35 cellular contexts compared by ENCODE assay signal in the genomic region with DNA sequence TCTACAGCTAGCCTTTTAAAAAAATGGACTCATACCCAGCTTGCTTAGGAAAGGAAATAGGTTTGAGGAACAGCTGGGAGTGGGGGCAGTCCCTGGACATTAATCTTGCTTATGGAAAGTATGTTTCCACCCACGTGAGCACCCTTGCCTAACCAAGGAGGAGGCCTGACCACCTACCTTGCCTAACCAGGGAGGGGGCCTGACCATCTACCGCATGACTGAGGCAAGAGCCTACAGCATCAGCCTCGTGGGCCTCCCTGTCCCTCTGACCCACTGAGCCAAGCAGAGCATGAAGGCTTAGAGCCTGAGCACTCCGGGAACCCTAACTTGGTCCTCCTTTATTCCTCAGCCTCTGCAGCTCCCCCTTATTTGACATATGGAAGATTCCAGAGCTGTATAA. TPM values are rescaled to one million over a fixed set of nuclear protein-coding genes. Genes with fewer than 3 reads are reported as not detected.
A peak's percentile ranks its signal among the peaks of the same experiment; 100 is the strongest.
DNase-seq lines count a peak whose midpoint lies in the region; ATAC-seq, FAIRE-seq and TF ChIP-seq lines count a peak whose summit lies in the region.
"Had no signal": no experiment of that assay in that cellular context is flagged by ENCODE, and none has a peak within 500 bp of the region (broad histone marks: within the 10 kb centered on the region; RNA-seq: fewer than 3 reads in every experiment).

No MANE protein-coding gene starts in this region.

- peaks cover 29 to 50% of the 10 kb centered on the region in 2 donors for H3K27me3 Mint-ChIP-seq in stimulated activated naive B cell treated with anti-CD40 and anti-IgM and Interleukin-4, amounts not matched to agents 10 μg/mL and 1 μg/mL and 100 μg/mL, for 72 hours

- H2AFZ ChIP-seq in IMR-90 (replicated peaks; ENCODE audit: low read length, poor library complexity) = no peak overlapping the region
- no peak overlapping the region for H2AFZ ChIP-seq in HepG2 (ENCODE audit: low read length)
- H2AFZ ChIP-seq: hepatocyte had no signal

- TF ChIP-seq EP300 in HepG2 (IDR thresholded peaks at IDR 0.05; ENCODE audit: low read depth in 2 of 2, low read length in 2 of 2) (no peak), HepG2 (CRISPR knock-in tag; IDR thresholded peaks at IDR 0.05; ENCODE audit: borderline replicate concordance) (no peak)

- BruUV-seq in IMR-90 (replicated peaks; lab: Mats Ljungman, UMichigan) = no TSS peak
- no TSS peak for BruUV-seq in HepG2 (replicated peaks; lab: Mats Ljungman, UMichigan)

- H3K9me1 ChIP-seq in IMR-90 (ENCODE audit: insufficient read depth, low read length) = peaks cover 5% of the 10 kb centered on the region; the same call in 1 of the 2 replicates

- no peaks in the 10 kb centered on the region; a peak in 1 of 4 replicates for H3K79me1 ChIP-seq in IMR-90 (ENCODE audit: low read depth in 1 of 2, low read length in 2 of 2)

- peaks cover 2% of the 10 kb centered on the region for H3K4me1 ChIP-seq in IMR-90 (ENCODE audit: control insufficient read depth, insufficient read depth, low read length)
- peaks cover 23% of the 10 kb centered on the region for H3K4me1 ChIP-seq in HepG2 (ENCODE audit: insufficient read depth, low read length)
- H3K4me1 ChIP-seq: SJSA1 had no signal

- H3K9me3 Mint-ChIP-seq in stimulated activated naive B cell treated with anti-CD40 and anti-IgM and Interleukin-4, amounts not matched to agents 10 μg/mL and 1 μg/mL and 100 μg/mL, for 72 hours = no peaks in the 10 kb centered on the region
- H3K9me3 Mint-ChIP-seq: activated CD8-positive, alpha-beta T cell treated with anti-CD3 and anti-CD28 coated beads for 36 hours; activated T-helper 2 cell treated with anti-CD3 and anti-CD28 coated beads, Interferon-gamma antibody, Interleukin-2, Interleukin-4, amounts not matched to agents 10 μg/mL and 5 μg/mL and 100 μg/mL, durations not matched to agents 14 hours and 24 hours and 36 hours; endodermal cell; mesothelial cell of epicardium; naive B cell; T-helper 1 cell treated with Interleukin-12 subunit alpha and Interleukin-12 subunit beta and Interleukin-4 antibody, amounts not matched to agents 30 μg/mL and 1 μg/mL, for 36 hours had no signal

- H3K9ac ChIP-seq in IMR-90 (ENCODE audit: low read depth, low read length) (no peak overlapping the region), HepG2 (ENCODE audit: insufficient read depth, low read depth, low read length) (no peak overlapping the region)

- TF ChIP-seq CTCF in IMR-90 (conservative IDR thresholded peaks at IDR 0.05; ENCODE audit: low read depth, low read length) (no peak), HepG2 (CRISPR knock-in tag; IDR thresholded peaks at IDR 0.05) (no peak)

- H3K36me3 ChIP-seq in IMR-90 (ENCODE audit: control insufficient read depth, insufficient read depth, low read length) (peaks cover 24% of the 10 kb centered on the region), HepG2 (replicated peaks in 1 of 2; ENCODE audit: control insufficient read depth in 1 of 2, insufficient read depth in 2 of 2, low read length in 2 of 2) (peaks cover 42 to 69% of the 10 kb centered on the region in 2 experiments)
- H3K36me3 ChIP-seq: SJSA1 had no signal

- TF ChIP-seq RAD21 in IMR-90 (IDR thresholded peaks at IDR 0.05; ENCODE audit: low read length) (no peak), HepG2 (CRISPR knock-in tag; IDR thresholded peaks at IDR 0.05) (no peak)

- no peak overlapping the region; the same call in 2 of the 3 replicates for H2BK15ac ChIP-seq in IMR-90 (ENCODE audit: low read depth, low read length)

- H4K91ac ChIP-seq in IMR-90 (ENCODE audit: insufficient read depth, low read depth, low read length) = peak overlapping the region; percentile 44; the same call in 1 of the 2 replicates

- ATAC-seq in IMR-90 (ENCODE audit: low read depth) (no peak), HepG2 (no peak)
- peak in 1 of 2 donors; percentile 39 for ATAC-seq in stimulated activated naive B cell treated with anti-CD40 and anti-IgM and Interleukin-4, amounts not matched to agents 10 μg/mL and 1 μg/mL and 100 μg/mL, for 72 hours (replicated peaks)
- ATAC-seq: activated CD8-positive, alpha-beta T cell treated with anti-CD3 and anti-CD28 coated beads for 36 hours; esophagus mucosa; gastrocnemius medialis had no signal

- peaks cover 30% of the 10 kb centered on the region for H3K79me2 ChIP-seq in HepG2 (ENCODE audit: insufficient read depth, low read length)

- no peak overlapping the region for H2BK5ac ChIP-seq in IMR-90 (ENCODE audit: low read depth, low read length, poor library complexity, severe bottlenecking)

- H3K36me3 Mint-ChIP-seq in stimulated activated naive B cell treated with anti-CD40 and anti-IgM and Interleukin-4, amounts not matched to agents 10 μg/mL and 1 μg/mL and 100 μg/mL, for 72 hours = no peaks in the 10 kb centered on the region
- H3K36me3 Mint-ChIP-seq: activated naive CD8-positive, alpha-beta T cell; naive B cell had no signal

- no peak overlapping the region for H3K4me3 Mint-ChIP-seq in stimulated activated naive B cell treated with anti-CD40 and anti-IgM and Interleukin-4, amounts not matched to agents 10 μg/mL and 1 μg/mL and 100 μg/mL, for 72 hours
- H3K4me3 Mint-ChIP-seq: activated CD8-positive, alpha-beta T cell treated with anti-CD3 and anti-CD28 coated beads for 36 hours; activated naive CD8-positive, alpha-beta T cell; endodermal cell; mesothelial cell of epicardium; naive B cell; T-helper 1 cell treated with Interleukin-12 subunit alpha and Interleukin-12 subunit beta and Interleukin-4 antibody, amounts not matched to agents 30 μg/mL and 1 μg/mL, for 36 hours had no signal

- peak overlapping the region; percentile 64; the same call in 1 of the 2 replicates for H2AK5ac ChIP-seq in IMR-90 (ENCODE audit: low read depth, low read length)

- in situ Hi-C loops in IMR-90 (cut with MboI; ENCODE audit: low sequenced_read_pairs) = no loop called here
- in situ Hi-C loops in HepG2 (cut with HindIII; ENCODE audit: extremely low pct_ligation_motif_present, low pct_unique_long_range_greater_than_20kb) = no loop called here

- H3K23ac ChIP-seq in IMR-90 (ENCODE audit: low read depth, low read length) = no peak overlapping the region

- 0 out of 2 replicates have a peak overlapping the region, but pooled peaks have one; percentile 26 for H4K5ac ChIP-seq in IMR-90 (ENCODE audit: low read depth, low read length)

- no peak for FAIRE-seq in HepG2 (lab: Jason Lieb, UNC)
- FAIRE-seq: GM18507 had no signal

- POLR2A ChIA-PET in IMR-90 (lab: Charles Lee; ENCODE audit: unreplicated experiment) (no interaction called here), HepG2 (lab: Yijun Ruan, JAX) (no interaction called here)

- dilution Hi-C loops in IMR-90 (cut with HindIII; ENCODE audit: low sequenced_read_pairs, unreplicated experiment) = no loop called here

- H3K4me3 ChIP-seq in IMR-90 (ENCODE audit: insufficient read depth, low read depth, low read length) = no peak overlapping the region
- H3K4me3 ChIP-seq in HepG2 (replicated peaks in 1 of 3; ENCODE audit: insufficient read depth in 1 of 3, low read depth in 2 of 3, low read length in 3 of 3) = no peak overlapping the region
- H3K4me3 ChIP-seq: ascending aorta, cardiac muscle cell, gastrocnemius medialis, hepatocyte, left ventricle myocardium inferior, SJSA1, smooth muscle cell, transverse colon had no signal

- peak overlapping the region; percentile 59 for H3K4ac ChIP-seq in IMR-90 (ENCODE audit: low read depth, low read length)

- H3K9me3 ChIP-seq in IMR-90 (ENCODE audit: control insufficient read depth, insufficient read depth, low read length) = no peaks in the 10 kb centered on the region
- no peaks in the 10 kb centered on the region for H3K9me3 ChIP-seq in HepG2 (ENCODE audit: low read length)
- H3K9me3 ChIP-seq: ascending aorta, gastrocnemius medialis, left ventricle myocardium inferior, SJSA1, transverse colon had no signal

- no peak overlapping the region for H2BK20ac ChIP-seq in IMR-90 (ENCODE audit: low read depth, low read length)

- H3K4me2 ChIP-seq in IMR-90 (ENCODE audit: low read depth, low read length) (no peak overlapping the region), HepG2 (ENCODE audit: low read depth, low read length) (no peak overlapping the region)
- H3K4me2 ChIP-seq: hepatocyte, smooth muscle cell had no signal

- intact Hi-C loops in IMR-90 (cut with micrococcal nuclease) = no loop called here
- intact Hi-C loops in HepG2 (cut with micrococcal nuclease; ENCODE audit: unreplicated experiment) = no loop called here

- H2BK120ac ChIP-seq in IMR-90 (ENCODE audit: low read depth, low read length) = no peak overlapping the region

- no peak overlapping the region for H2AK9ac ChIP-seq in IMR-90 (replicated peaks; ENCODE audit: low read depth, low read length, poor library complexity)

- 86% methylated on average over 2 of the region's 4 CpGs; no CpG with 5 or more reads in 1 of the 2 experiments for WGBS in IMR-90 (ENCODE audit: extremely low coverage in 2 of 2, insufficient read length in 1 of 2), 2 experiments
- 90% methylated on average over 3 of the region's 4 CpGs for WGBS in HepG2 (ENCODE audit: low lambda C conversion rate)

- H3K18ac ChIP-seq in IMR-90 (ENCODE audit: low read depth, low read length) = peak overlapping the region; percentile 7

- no peaks in the 10 kb centered on the region for H4K20me1 ChIP-seq in IMR-90 (ENCODE audit: insufficient read depth, low read length)
- H4K20me1 ChIP-seq in HepG2 (ENCODE audit: insufficient read depth, low read length) = no peaks in the 10 kb centered on the region

- DNase-seq in IMR-90 (peak; percentile 52), SKM-1 treated with dmso at 0.1 percent for 144 hours (lab: John Stamatoyannopoulos, UW; ENCODE audit: unreplicated experiment) (peak; percentile 59), HepG2 (ENCODE audit: low spot score) (no peak), activated gamma-delta T cell treated with Interleukin-2 at 50 U/mL for 16 hours (no peak), 8988T (no peak), SHP77 treated with DMSO at 0.1 percent for 48 hours (lab: John Stamatoyannopoulos, UW) (no peak)
- DNase-seq in stimulated activated naive B cell treated with anti-CD40 and anti-IgM and Interleukin-4, amounts not matched to agents 10 μg/mL and 1 μg/mL and 100 μg/mL, for 72 hours = no peak
- DNase-seq: activated CD4-positive, alpha-beta T cell treated with anti-CD3 and anti-CD28 coated beads for 1 hour; activated CD8-positive, alpha-beta T cell treated with anti-CD3 and anti-CD28 coated beads for 36 hours; C1 segment of cervical spinal cord; DMS79 treated with DMSO at 0.1 percent for 48 hours; endodermal cell; left ventricle myocardium inferior; naive B cell; NCI-H1105; NCI-H1930; NCI-H526 treated with DMSO at 0.1 percent for 48 hours; nucleus accumbens; stimulated activated CD4-positive, alpha-beta T cell treated with anti-CD3 and anti-CD28 coated beads, Interleukin-1b, Interleukin-23, amount 100 ng/mL, for 48 hours; stimulated activated CD8-positive, alpha-beta memory T cell treated with anti-CD3 and anti-CD28 coated beads, Interleukin-4, amount 100 ng/mL, for 48 hours; transverse colon had no signal

- H3K27me3 ChIP-seq in IMR-90 (ENCODE audit: control insufficient read depth, insufficient read depth, low read length) (no peaks in the 10 kb centered on the region; the same call in 1 of the 2 replicates), HepG2 (ENCODE audit: control insufficient read depth in 1 of 2, insufficient read depth in 2 of 2, low read length in 2 of 2) (no peaks in the 10 kb centered on the region)
- H3K27me3 ChIP-seq: ascending aorta, cardiac muscle cell, gastrocnemius medialis, hepatocyte, SJSA1, transverse colon had no signal

- H4K8ac ChIP-seq in IMR-90 (ENCODE audit: low read depth in 2 of 2, low read length in 2 of 2) = no peak overlapping the region

- H3K27ac ChIP-seq in IMR-90 (ENCODE audit: insufficient read depth, low read length) (no peak overlapping the region), HepG2 (ENCODE audit: extremely low read length, insufficient read depth, low read length) (no peak overlapping the region)
- H3K27ac ChIP-seq: ascending aorta, cardiac muscle cell, hepatocyte, left ventricle myocardium inferior, SJSA1, transverse colon had no signal

- no peak overlapping the region for H3K56ac ChIP-seq in IMR-90 (ENCODE audit: extremely low read depth, insufficient read depth, low read length)

- CTCF ChIA-PET in IMR-90 (lab: Yijun Ruan, JAX) = no interaction called here
- CTCF ChIA-PET in HepG2 (lab: Yijun Ruan, JAX; ENCODE audit: low intra/inter-chr PET ratio, low total read pairs) = no interaction called here

- H3K14ac ChIP-seq in IMR-90 (replicated peaks; ENCODE audit: low read depth, low read length) = no peak overlapping the region

- peaks cover 0 to 3% of the 10 kb centered on the region in 2 donors for H3K4me1 Mint-ChIP-seq in stimulated activated naive B cell treated with anti-CD40 and anti-IgM and Interleukin-4, amounts not matched to agents 10 μg/mL and 1 μg/mL and 100 μg/mL, for 72 hours
- H3K4me1 Mint-ChIP-seq: naive B cell had no signal

- no peak for TF ChIP-seq POLR2A in IMR-90 (IDR thresholded peaks at IDR 0.05; ENCODE audit: low read depth, low read length)
- no peak for TF ChIP-seq POLR2A in HepG2 (IDR thresholded peaks at IDR 0.05; ENCODE audit: insufficient read depth in 1 of 2, low read depth in 2 of 2, low read length in 2 of 2)

- peak overlapping the region; percentile 39 for H3K27ac Mint-ChIP-seq in stimulated activated naive B cell treated with anti-CD40 and anti-IgM and Interleukin-4, amounts not matched to agents 10 μg/mL and 1 μg/mL and 100 μg/mL, for 72 hours
- H3K27ac Mint-ChIP-seq: activated CD8-positive, alpha-beta T cell treated with anti-CD3 and anti-CD28 coated beads for 36 hours; activated naive CD8-positive, alpha-beta T cell; activated T-helper 2 cell treated with anti-CD3 and anti-CD28 coated beads, Interferon-gamma antibody, Interleukin-2, Interleukin-4, amounts not matched to agents 10 μg/mL and 5 μg/mL and 100 μg/mL, durations not matched to agents 14 hours and 24 hours and 36 hours; endodermal cell; mesothelial cell of epicardium; naive B cell; T-helper 1 cell treated with Interleukin-12 subunit alpha and Interleukin-12 subunit beta and Interleukin-4 antibody, amounts not matched to agents 30 μg/mL and 1 μg/mL, for 36 hours had no signal

RNA-seq across cellular contexts. Expression of a gene that starts 20.2 kb away (rescaled TPM):
- total RNA-seq in IMR-90 (2012; rRNA removed) (not detected in 2 replicates), HepG2 (2016; rRNA removed; fragmentation: Illumina TruSeq; extraction: Trizol) (not detected in 2 replicates)
- polyA plus RNA-seq in IMR-90 (2012; rRNA removed) (not detected in 2 replicates), HepG2 (2011; rRNA removed) (not detected in 2 replicates)
- not detected in 2 replicates for polyA plus RNA-seq in IMR-90 (2012; cell fraction: cytosol; rRNA removed)
- polyA plus RNA-seq in IMR-90 (2012; cell fraction: nucleus; rRNA removed; ENCODE audit: low replicate concordance) = not detected in 2 replicates
- total RNA-seq in HepG2 (2016; cell fraction: cytosol; rRNA removed; fragmentation: Illumina TruSeq; extraction: Trizol; ENCODE audit: low read depth) = not detected in 2 replicates
- not detected in 2 replicates for total RNA-seq in HepG2 (2016; cell fraction: insoluble cytoplasmic fraction; rRNA removed; fragmentation: Illumina TruSeq; extraction: Trizol)
- total RNA-seq in HepG2 (2016; cell fraction: membrane; rRNA removed; fragmentation: Illumina TruSeq; extraction: Trizol) = not detected in 2 replicates
- not detected in 2 replicates for total RNA-seq in HepG2 (2016; cell fraction: nucleus; rRNA removed; fragmentation: Illumina TruSeq; extraction: Trizol)
- polyA plus RNA-seq in HepG2 (2011; cell fraction: cytosol; rRNA removed) = not detected in 2 replicates
- polyA plus RNA-seq in HepG2 (2011; cell fraction: nucleus; rRNA removed) = not detected in 2 replicates
- polyA plus RNA-seq in HepG2 (2012) = not detected in 2 replicates
- polyA plus RNA-seq in HepG2 (2016; cell fraction: cytosol; fragmentation: Illumina TruSeq; extraction: Trizol; ENCODE audit: low read depth) = not detected in 2 replicates
- polyA plus RNA-seq in HepG2 (2016; cell fraction: insoluble cytoplasmic fraction; fragmentation: Illumina TruSeq; extraction: Trizol; ENCODE audit: low read depth) = not detected in 2 replicates
- not detected in 2 replicates for polyA plus RNA-seq in HepG2 (2016; cell fraction: membrane; fragmentation: Illumina TruSeq; extraction: Trizol; ENCODE audit: low read depth)
- polyA plus RNA-seq in HepG2 (2016; cell fraction: nucleus; fragmentation: Illumina TruSeq; extraction: Trizol; ENCODE audit: insufficient read depth, low read depth) = not detected in 2 replicates
- 0.32 TPM in 1 of 2 replicates, not detected in the other for polyA minus RNA-seq in HepG2 (2011; rRNA and poly(A)+ RNA removed; ENCODE audit: low replicate concordance)
- polyA minus RNA-seq in HepG2 (2011; cell fraction: cytosol; rRNA and poly(A)+ RNA removed) = not detected in 2 replicates
- polyA minus RNA-seq in HepG2 (2011; cell fraction: nucleus; rRNA and poly(A)+ RNA removed) = not detected in 2 replicates
- total RNA-seq: activated CD8-positive, alpha-beta T cell treated with anti-CD3 and anti-CD28 coated beads for 36 hours; activated T-helper 2 cell treated with anti-CD3 and anti-CD28 coated beads, Interferon-gamma antibody, Interleukin-2, Interleukin-4, amounts not matched to agents 10 μg/mL and 5 μg/mL and 100 μg/mL, durations not matched to agents 14 hours and 24 hours and 36 hours; ascending aorta; cardiac muscle cell; endodermal cell; esophagus mucosa; hepatocyte; renal cortical epithelial cell; RPMI7951; SJSA1; smooth muscle cell; transverse colon had no signal
- polyA plus RNA-seq: smooth muscle cell had no signal

RNA-seq across cellular contexts. Expression of a gene that starts 29.4 kb away (rescaled TPM):
- 4.2 and 5.2 TPM in 2 replicates for total RNA-seq in IMR-90 (2012; rRNA removed)
- polyA plus RNA-seq in IMR-90 (2012; rRNA removed) = 4.5 and 5.3 TPM in 2 replicates
- 10.6 and 10.9 TPM in 2 replicates for polyA plus RNA-seq in IMR-90 (2012; cell fraction: cytosol; rRNA removed)
- polyA plus RNA-seq in IMR-90 (2012; cell fraction: nucleus; rRNA removed; ENCODE audit: low replicate concordance) = 8.2 and 11.4 TPM in 2 replicates
- total RNA-seq in HepG2 (2016; rRNA removed; fragmentation: Illumina TruSeq; extraction: Trizol) = 106 and 157 TPM in 2 replicates
- total RNA-seq in HepG2 (2016; cell fraction: cytosol; rRNA removed; fragmentation: Illumina TruSeq; extraction: Trizol; ENCODE audit: low read depth) = 29.2 and 32.0 TPM in 2 replicates
- 92.9 and 157 TPM in 2 replicates for total RNA-seq in HepG2 (2016; cell fraction: insoluble cytoplasmic fraction; rRNA removed; fragmentation: Illumina TruSeq; extraction: Trizol)
- total RNA-seq in HepG2 (2016; cell fraction: membrane; rRNA removed; fragmentation: Illumina TruSeq; extraction: Trizol) = 59.2 and 68.0 TPM in 2 replicates
- 124 and 147 TPM in 2 replicates for total RNA-seq in HepG2 (2016; cell fraction: nucleus; rRNA removed; fragmentation: Illumina TruSeq; extraction: Trizol)
- 266 and 314 TPM in 2 replicates for polyA plus RNA-seq in HepG2 (2011; rRNA removed)
- 327 and 396 TPM in 2 replicates for polyA plus RNA-seq in HepG2 (2011; cell fraction: cytosol; rRNA removed)
- polyA plus RNA-seq in HepG2 (2011; cell fraction: nucleus; rRNA removed) = 158 and 203 TPM in 2 replicates
- 154 and 189 TPM in 2 replicates for polyA plus RNA-seq in HepG2 (2012)
- polyA plus RNA-seq in HepG2 (2016; cell fraction: cytosol; fragmentation: Illumina TruSeq; extraction: Trizol; ENCODE audit: low read depth) = 34.9 and 39.0 TPM in 2 replicates
- 90.8 and 107 TPM in 2 replicates for polyA plus RNA-seq in HepG2 (2016; cell fraction: insoluble cytoplasmic fraction; fragmentation: Illumina TruSeq; extraction: Trizol; ENCODE audit: low read depth)
- 49.2 and 51.3 TPM in 2 replicates for polyA plus RNA-seq in HepG2 (2016; cell fraction: membrane; fragmentation: Illumina TruSeq; extraction: Trizol; ENCODE audit: low read depth)
- 203 and 207 TPM in 2 replicates for polyA plus RNA-seq in HepG2 (2016; cell fraction: nucleus; fragmentation: Illumina TruSeq; extraction: Trizol; ENCODE audit: insufficient read depth, low read depth)
- 399 TPM in 1 of 2 replicates, not detected in the other for polyA minus RNA-seq in HepG2 (2011; rRNA and poly(A)+ RNA removed; ENCODE audit: low replicate concordance)
- 113 and 138 TPM in 2 replicates for polyA minus RNA-seq in HepG2 (2011; cell fraction: cytosol; rRNA and poly(A)+ RNA removed)
- polyA minus RNA-seq in HepG2 (2011; cell fraction: nucleus; rRNA and poly(A)+ RNA removed) = 86.3 and 96.4 TPM in 2 replicates
- total RNA-seq: activated T-helper 2 cell treated with anti-CD3 and anti-CD28 coated beads, Interferon-gamma antibody, Interleukin-2, Interleukin-4, amounts not matched to agents 10 μg/mL and 5 μg/mL and 100 μg/mL, durations not matched to agents 14 hours and 24 hours and 36 hours had no signal

RNA-seq across cellular contexts. Expression of a gene that starts 48.2 kb away (rescaled TPM):
- total RNA-seq in IMR-90 (2012; rRNA removed) (not detected in 2 replicates), HepG2 (2016; rRNA removed; fragmentation: Illumina TruSeq; extraction: Trizol) (0.20 TPM in 1 of 2 replicates, not detected in the other)
- polyA plus RNA-seq in IMR-90 (2012; rRNA removed) (not detected in 2 replicates), HepG2 (2011; rRNA removed) (0.09 TPM in 1 of 2 replicates, not detected in the other)
- polyA plus RNA-seq in IMR-90 (2012; cell fraction: cytosol; rRNA removed) = not detected in 2 replicates
- not detected in 2 replicates for polyA plus RNA-seq in IMR-90 (2012; cell fraction: nucleus; rRNA removed; ENCODE audit: low replicate concordance)
- not detected in 2 replicates for total RNA-seq in HepG2 (2016; cell fraction: cytosol; rRNA removed; fragmentation: Illumina TruSeq; extraction: Trizol; ENCODE audit: low read depth)
- 0.13 TPM in 1 of 2 replicates, not detected in the other for total RNA-seq in HepG2 (2016; cell fraction: insoluble cytoplasmic fraction; rRNA removed; fragmentation: Illumina TruSeq; extraction: Trizol)
- 0.12 TPM in 1 of 2 replicates, not detected in the other for total RNA-seq in HepG2 (2016; cell fraction: membrane; rRNA removed; fragmentation: Illumina TruSeq; extraction: Trizol)
- total RNA-seq in HepG2 (2016; cell fraction: nucleus; rRNA removed; fragmentation: Illumina TruSeq; extraction: Trizol) = not detected in 2 replicates
- polyA plus RNA-seq in HepG2 (2011; cell fraction: cytosol; rRNA removed) = 0.04 and 0.05 TPM in 2 replicates
- polyA plus RNA-seq in HepG2 (2011; cell fraction: nucleus; rRNA removed) = 0.28 and 0.42 TPM in 2 replicates
- polyA plus RNA-seq in HepG2 (2012) = not detected in 2 replicates
- polyA plus RNA-seq in HepG2 (2016; cell fraction: cytosol; fragmentation: Illumina TruSeq; extraction: Trizol; ENCODE audit: low read depth) = not detected in 2 replicates
- not detected in 2 replicates for polyA plus RNA-seq in HepG2 (2016; cell fraction: insoluble cytoplasmic fraction; fragmentation: Illumina TruSeq; extraction: Trizol; ENCODE audit: low read depth)
- 0.10 TPM in 1 of 2 replicates, not detected in the other for polyA plus RNA-seq in HepG2 (2016; cell fraction: membrane; fragmentation: Illumina TruSeq; extraction: Trizol; ENCODE audit: low read depth)
- polyA plus RNA-seq in HepG2 (2016; cell fraction: nucleus; fragmentation: Illumina TruSeq; extraction: Trizol; ENCODE audit: insufficient read depth, low read depth) = 0.37 and 0.91 TPM in 2 replicates
- 0.09 and 0.14 TPM in 2 replicates for polyA minus RNA-seq in HepG2 (2011; rRNA and poly(A)+ RNA removed; ENCODE audit: low replicate concordance)
- polyA minus RNA-seq in HepG2 (2011; cell fraction: cytosol; rRNA and poly(A)+ RNA removed) = not detected in 2 replicates
- polyA minus RNA-seq in HepG2 (2011; cell fraction: nucleus; rRNA and poly(A)+ RNA removed) = not detected in 2 replicates
- total RNA-seq: activated T-helper 2 cell treated with anti-CD3 and anti-CD28 coated beads, Interferon-gamma antibody, Interleukin-2, Interleukin-4, amounts not matched to agents 10 μg/mL and 5 μg/mL and 100 μg/mL, durations not matched to agents 14 hours and 24 hours and 36 hours; cardiac muscle cell; endodermal cell; esophagus mucosa; SJSA1 had no signal

Comparison
In these comparisons a context has a peak if more than half of its experiments do, and no peak if none do; other contexts are left out.
1. DNase-seq: peak in IMR-90 (single experiment) and SKM-1 treated with dmso at 0.1 percent for 144 hours (single experiment); none in HepG2 (single experiment), stimulated activated naive B cell treated with anti-CD40 and anti-IgM and Interleukin-4, amounts not matched to agents 10 μg/mL and 1 μg/mL and 100 μg/mL, for 72 hours (single experiment), activated gamma-delta T cell treated with Interleukin-2 at 50 U/mL for 16 hours (single experiment), 8988T (single experiment) and SHP77 treated with DMSO at 0.1 percent for 48 hours (single experiment).